11 cellular contexts compared by ENCODE assay signal in the genomic region with DNA sequence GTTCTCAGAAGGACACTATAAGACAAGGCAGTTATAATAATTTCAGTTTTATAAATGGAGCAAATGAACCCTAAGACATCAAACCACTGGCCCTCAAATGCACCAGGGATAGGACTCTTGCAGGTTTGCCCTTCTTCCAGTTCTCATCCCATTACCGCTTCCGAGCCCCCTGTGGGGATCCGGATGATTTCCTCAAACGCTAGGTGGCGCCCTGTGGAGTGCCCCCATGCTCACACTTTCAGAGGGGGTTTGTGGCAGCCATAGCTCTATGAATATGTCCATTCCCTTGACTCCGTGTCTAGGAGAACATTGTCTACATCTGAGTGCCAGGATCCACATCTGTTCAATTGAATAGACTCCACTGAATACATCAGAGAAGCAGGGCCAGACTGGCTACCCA.
DNase-seq lines count a peak whose midpoint lies in the region; ATAC-seq, FAIRE-seq and TF ChIP-seq lines count a peak whose summit lies in the region.
"Had no signal": no experiment of that assay in that cellular context is flagged by ENCODE, and none has a peak within 500 bp of the region (broad histone marks: within the 10 kb centered on the region; RNA-seq: fewer than 3 reads in every experiment).

No MANE protein-coding gene starts in this region.

- H3K4me2 ChIP-seq in HepG2 (ENCODE audit: low read depth, low read length) (no peak overlapping the region), hepatocyte (no peak overlapping the region)

- H3K27me3 ChIP-seq in HepG2 (ENCODE audit: control insufficient read depth in 1 of 2, insufficient read depth in 2 of 2, low read length in 2 of 2), result no peaks in the 10 kb centered on the region
- no peaks in the 10 kb centered on the region for H3K27me3 ChIP-seq in right lobe of liver
- H3K27me3 ChIP-seq in SJCRH30, result no peaks in the 10 kb centered on the region
- no peaks in the 10 kb centered on the region for H3K27me3 ChIP-seq in hepatocyte
- H3K27me3 ChIP-seq in MG63, result no peaks in the 10 kb centered on the region

- CTCF ChIA-PET in HepG2 (lab: Yijun Ruan, JAX; ENCODE audit: low intra/inter-chr PET ratio, low total read pairs), result no interaction called here

- in situ Hi-C loops in HepG2 (cut with HindIII; ENCODE audit: extremely low pct_ligation_motif_present, low pct_unique_long_range_greater_than_20kb), result no loop called here

- FAIRE-seq in HepG2 (lab: Jason Lieb, UNC), result no peak

- H3K4me1 ChIP-seq in HepG2 (ENCODE audit: insufficient read depth, low read length) (no peaks in the 10 kb centered on the region), right lobe of liver (no peaks in the 10 kb centered on the region), SJCRH30 (no peaks in the 10 kb centered on the region), hepatocyte (ENCODE audit: insufficient read depth) (no peaks in the 10 kb centered on the region)

- POLR2A ChIA-PET in HepG2 (lab: Yijun Ruan, JAX), result no interaction called here

- no peaks in the 10 kb centered on the region for H3K79me2 ChIP-seq in HepG2 (ENCODE audit: insufficient read depth, low read length)
- no peaks in the 10 kb centered on the region for H3K79me2 ChIP-seq in hepatocyte

- no peak overlapping the region for H3K4me3 ChIP-seq in HepG2 (replicated peaks in 1 of 3; ENCODE audit: insufficient read depth in 1 of 3, low read depth in 2 of 3, low read length in 3 of 3)
- no peak overlapping the region for H3K4me3 ChIP-seq in right lobe of liver
- no peak overlapping the region for H3K4me3 ChIP-seq in SJCRH30
- no peak overlapping the region for H3K4me3 ChIP-seq in hepatocyte
- no peak overlapping the region for H3K4me3 ChIP-seq in MG63

- H2AFZ ChIP-seq in HepG2 (ENCODE audit: low read length) (no peak overlapping the region), hepatocyte (no peak overlapping the region)

- no peaks in the 10 kb centered on the region for H3K36me3 ChIP-seq in HepG2 (replicated peaks in 1 of 2; ENCODE audit: control insufficient read depth in 1 of 2, insufficient read depth in 2 of 2, low read length in 2 of 2)
- H3K36me3 ChIP-seq in right lobe of liver, result no peaks in the 10 kb centered on the region
- no peaks in the 10 kb centered on the region for H3K36me3 ChIP-seq in SJCRH30
- H3K36me3 ChIP-seq in hepatocyte (replicated peaks; ENCODE audit: insufficient read depth, low read depth), result no peaks in the 10 kb centered on the region
- H3K36me3 ChIP-seq in MG63, result no peaks in the 10 kb centered on the region

- no peaks in the 10 kb centered on the region for H3K9me2 ChIP-seq in hepatocyte (replicated peaks; ENCODE audit: insufficient read depth)

- H3K9me3 ChIP-seq in HepG2 (ENCODE audit: low read length) (peaks cover 9% of the 10 kb centered on the region; the same call in 1 of the 2 replicates), right lobe of liver (no peaks in the 10 kb centered on the region), SJCRH30 (replicated peaks) (no peaks in the 10 kb centered on the region), hepatocyte (ENCODE audit: low read depth) (no peaks in the 10 kb centered on the region), MG63 (no peaks in the 10 kb centered on the region)

- H4K20me1 ChIP-seq in HepG2 (ENCODE audit: insufficient read depth, low read length) (no peaks in the 10 kb centered on the region), hepatocyte (ENCODE audit: insufficient read depth, poor library complexity, severe bottlenecking) (no peaks in the 10 kb centered on the region)

- BruUV-seq in HepG2 (replicated peaks; lab: Mats Ljungman, UMichigan), result no TSS peak

- intact Hi-C loops in HepG2 (cut with micrococcal nuclease; ENCODE audit: unreplicated experiment) (no loop called here), right lobe of liver (cut with DNase I) (no loop called here)

- TF ChIP-seq POLR2A in HepG2 (IDR thresholded peaks at IDR 0.05; ENCODE audit: insufficient read depth in 1 of 2, low read depth in 2 of 2, low read length in 2 of 2) (no peak), right lobe of liver (IDR thresholded peaks at IDR 0.05) (no peak)

- H3K9ac ChIP-seq in HepG2 (ENCODE audit: insufficient read depth, low read depth, low read length), result no peak overlapping the region

- DNase-seq in HepG2 (ENCODE audit: low spot score), result no peak
- DNase-seq in right lobe of liver, result no peak
- DNase-seq in SJCRH30, result peak; percentile 3 to 15
- DNase-seq in hepatocyte (ENCODE audit: low spot score), result no peak
- DNase-seq in T-helper 2 cell, result no peak
- DNase-seq in NCI-H1930 (lab: John Stamatoyannopoulos, UW), result no peak
- DNase-seq in MG63, result no peak
- DNase-seq in activated CD4-positive, alpha-beta T cell treated with anti-CD3 and anti-CD28 coated beads, Interleukin-2, amount 50 U/mL, for 4 hours, result no peak
- DNase-seq: activated B cell treated with CpG ODN at 0.5 μM for 24 hours, DND-41, mammary epithelial cell had no signal

- TF ChIP-seq CTCF in HepG2 (CRISPR knock-in tag; IDR thresholded peaks at IDR 0.05) (peak; percentile 24; the same call in 1 of the 2 replicates), right lobe of liver (IDR thresholded peaks at IDR 0.05) (peak in 2 of 4 donors; percentile 12 to 14), hepatocyte (IDR thresholded peaks at IDR 0.05; ENCODE audit: poor library complexity) (peak; percentile 15)

- ATAC-seq in HepG2, result no peak
- no peak for ATAC-seq in right lobe of liver

- 65% methylated on average over 4 of the region's 6 CpGs for WGBS in HepG2 (ENCODE audit: low lambda C conversion rate)
- WGBS in right lobe of liver (ENCODE audit: insufficient coverage, low coverage, low lambda C conversion rate, missing lambda C conversion rate), result 54% methylated on average over 5 of the region's 6 CpGs
- WGBS in hepatocyte (ENCODE audit: low lambda C conversion rate, missing lambda C conversion rate), result 63% methylated on average over 6 of the region's 6 CpGs

- no peak for TF ChIP-seq RAD21 in HepG2 (CRISPR knock-in tag; IDR thresholded peaks at IDR 0.05)

- no peak for TF ChIP-seq EP300 in HepG2 (IDR thresholded peaks at IDR 0.05; ENCODE audit: low read depth in 2 of 2, low read length in 2 of 2)
- TF ChIP-seq EP300 in HepG2 (CRISPR knock-in tag; IDR thresholded peaks at IDR 0.05; ENCODE audit: borderline replicate concordance), result no peak

- H3K27ac ChIP-seq in HepG2 (ENCODE audit: extremely low read length, insufficient read depth, low read length) (no peak overlapping the region), right lobe of liver (no peak overlapping the region), SJCRH30 (no peak overlapping the region), hepatocyte (no peak overlapping the region)

TF ChIP-seq in HepG2, 621 proteins besides CTCF, POLR2A, EP300 and RAD21:
- no peak for TF ChIP-seq IKZF4 (CRISPR knock-in tag; IDR thresholded peaks at IDR 0.05; ENCODE audit: borderline replicate concordance, low read depth, not compliant biosample characterization)
- TF ChIP-seq, protein P1, sequence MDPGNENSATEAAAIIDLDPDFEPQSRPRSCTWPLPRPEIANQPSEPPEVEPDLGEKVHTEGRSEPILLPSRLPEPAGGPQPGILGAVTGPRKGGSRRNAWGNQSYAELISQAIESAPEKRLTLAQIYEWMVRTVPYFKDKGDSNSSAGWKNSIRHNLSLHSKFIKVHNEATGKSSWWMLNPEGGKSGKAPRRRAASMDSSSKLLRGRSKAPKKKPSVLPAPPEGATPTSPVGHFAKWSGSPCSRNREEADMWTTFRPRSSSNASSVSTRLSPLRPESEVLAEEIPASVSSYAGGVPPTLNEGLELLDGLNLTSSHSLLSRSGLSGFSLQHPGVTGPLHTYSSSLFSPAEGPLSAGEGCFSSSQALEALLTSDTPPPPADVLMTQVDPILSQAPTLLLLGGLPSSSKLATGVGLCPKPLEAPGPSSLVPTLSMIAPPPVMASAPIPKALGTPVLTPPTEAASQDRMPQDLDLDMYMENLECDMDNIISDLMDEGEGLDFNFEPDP (CRISPR knock-in tag; conservative IDR thresholded peaks at IDR 0.05), result no peak
- no peak for TF ChIP-seq HNRNPH1 (optimal IDR thresholded peaks at IDR 0.05; ENCODE audit: low read depth, low read length)
- no peak for TF ChIP-seq ZNF468 (CRISPR knock-in tag; IDR thresholded peaks at IDR 0.05)

Comparison
In these comparisons a context has a peak if more than half of its experiments do, and no peak if none do; other contexts are left out.
1. DNase-seq: peak in SJCRH30 (2 of 2); none in HepG2 (single experiment), right lobe of liver (0 of 3), hepatocyte (single experiment), T-helper 2 cell (0 of 5), NCI-H1930 (0 of 2), MG63 (single experiment) and activated CD4-positive, alpha-beta T cell treated with anti-CD3 and anti-CD28 coated beads, Interleukin-2, amount 50 U/mL, for 4 hours (0 of 2).